In the genomic region with DNA sequence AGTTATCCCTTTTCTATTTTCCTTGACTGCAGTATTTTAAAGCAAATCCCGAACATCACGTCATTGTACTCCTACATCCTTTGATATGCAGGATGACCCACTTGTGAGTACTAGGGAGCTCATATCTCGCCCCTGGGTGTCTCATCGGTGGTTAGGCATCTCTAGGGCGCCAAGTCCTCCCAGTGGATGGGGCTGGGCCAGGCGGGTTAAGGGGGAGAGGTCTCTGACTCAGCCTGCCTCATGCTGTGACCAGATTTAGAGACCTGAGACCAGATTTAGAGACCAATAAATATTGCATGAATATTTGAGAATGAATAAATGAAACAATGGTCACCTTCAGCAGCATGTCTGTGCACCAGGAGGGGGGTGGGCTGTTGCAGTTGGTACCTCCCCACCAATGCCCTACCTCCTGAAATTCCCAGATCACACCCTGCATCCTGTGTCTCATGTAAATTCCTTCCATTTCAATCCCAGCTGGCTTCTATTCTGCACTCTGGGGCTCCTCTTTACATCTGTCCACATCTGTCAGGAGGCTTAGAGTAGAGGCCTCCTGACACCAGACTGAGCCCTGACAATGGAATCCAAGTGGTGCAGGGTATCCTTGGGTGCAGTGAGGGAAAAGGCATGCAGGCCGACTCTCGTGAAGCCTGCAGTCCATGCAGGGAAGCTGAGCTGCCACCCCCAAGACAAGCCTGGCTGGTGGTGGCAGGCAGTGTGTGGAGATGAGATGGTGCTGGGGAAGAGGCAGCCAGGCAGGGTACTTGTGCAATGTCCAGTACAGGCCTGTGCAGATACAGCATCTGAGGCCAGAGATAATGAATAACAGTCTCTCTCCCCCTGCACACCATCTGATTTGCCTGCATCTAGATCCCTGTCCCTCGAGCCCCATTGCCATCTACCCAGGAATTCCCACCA, we compare ENCODE assay signal across 2 cellular contexts.
TF ChIP-seq lines count a peak whose summit lies in the region.

No MANE protein-coding gene starts in this region.

TF ChIP-seq in SK-N-SH, 30 proteins besides CTCF, POLR2A, EP300 and RAD21 (continued from another document):
- TF ChIP-seq, protein P1, sequence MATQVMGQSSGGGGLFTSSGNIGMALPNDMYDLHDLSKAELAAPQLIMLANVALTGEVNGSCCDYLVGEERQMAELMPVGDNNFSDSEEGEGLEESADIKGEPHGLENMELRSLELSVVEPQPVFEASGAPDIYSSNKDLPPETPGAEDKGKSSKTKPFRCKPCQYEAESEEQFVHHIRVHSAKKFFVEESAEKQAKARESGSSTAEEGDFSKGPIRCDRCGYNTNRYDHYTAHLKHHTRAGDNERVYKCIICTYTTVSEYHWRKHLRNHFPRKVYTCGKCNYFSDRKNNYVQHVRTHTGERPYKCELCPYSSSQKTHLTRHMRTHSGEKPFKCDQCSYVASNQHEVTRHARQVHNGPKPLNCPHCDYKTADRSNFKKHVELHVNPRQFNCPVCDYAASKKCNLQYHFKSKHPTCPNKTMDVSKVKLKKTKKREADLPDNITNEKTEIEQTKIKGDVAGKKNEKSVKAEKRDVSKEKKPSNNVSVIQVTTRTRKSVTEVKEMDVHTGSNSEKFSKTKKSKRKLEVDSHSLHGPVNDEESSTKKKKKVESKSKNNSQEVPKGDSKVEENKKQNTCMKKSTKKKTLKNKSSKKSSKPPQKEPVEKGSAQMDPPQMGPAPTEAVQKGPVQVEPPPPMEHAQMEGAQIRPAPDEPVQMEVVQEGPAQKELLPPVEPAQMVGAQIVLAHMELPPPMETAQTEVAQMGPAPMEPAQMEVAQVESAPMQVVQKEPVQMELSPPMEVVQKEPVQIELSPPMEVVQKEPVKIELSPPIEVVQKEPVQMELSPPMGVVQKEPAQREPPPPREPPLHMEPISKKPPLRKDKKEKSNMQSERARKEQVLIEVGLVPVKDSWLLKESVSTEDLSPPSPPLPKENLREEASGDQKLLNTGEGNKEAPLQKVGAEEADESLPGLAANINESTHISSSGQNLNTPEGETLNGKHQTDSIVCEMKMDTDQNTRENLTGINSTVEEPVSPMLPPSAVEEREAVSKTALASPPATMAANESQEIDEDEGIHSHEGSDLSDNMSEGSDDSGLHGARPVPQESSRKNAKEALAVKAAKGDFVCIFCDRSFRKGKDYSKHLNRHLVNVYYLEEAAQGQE (IDR thresholded peaks at IDR 0.05; ENCODE audit: low read depth, low read length): no peak
- TF ChIP-seq NRF1 (IDR thresholded peaks at IDR 0.05; ENCODE audit: low read depth, low read length) (no peak), POLR2AphosphoS5 (IDR thresholded peaks at IDR 0.05; ENCODE audit: low read depth, low read length) (no peak), GATA2 (CRISPR knock-in tag; IDR thresholded peaks at IDR 0.05) (no peak), SMC3 (IDR thresholded peaks at IDR 0.05; ENCODE audit: low read depth, low read length) (no peak), TEAD4 (IDR thresholded peaks at IDR 0.05; ENCODE audit: borderline replicate concordance, insufficient read depth) (no peak), IRF3 (IDR thresholded peaks at IDR 0.05; ENCODE audit: low read depth, low read length) (no peak), ELF1 (IDR thresholded peaks at IDR 0.05) (no peak), TCF12 (IDR thresholded peaks at IDR 0.05) (no peak), SIN3A (IDR thresholded peaks at IDR 0.05; ENCODE audit: borderline replicate concordance, low read depth, low read length) (no peak), FOSL2 (IDR thresholded peaks at IDR 0.05; ENCODE audit: borderline replicate concordance, low read depth) (no peak)
- TF ChIP-seq, protein P2, sequence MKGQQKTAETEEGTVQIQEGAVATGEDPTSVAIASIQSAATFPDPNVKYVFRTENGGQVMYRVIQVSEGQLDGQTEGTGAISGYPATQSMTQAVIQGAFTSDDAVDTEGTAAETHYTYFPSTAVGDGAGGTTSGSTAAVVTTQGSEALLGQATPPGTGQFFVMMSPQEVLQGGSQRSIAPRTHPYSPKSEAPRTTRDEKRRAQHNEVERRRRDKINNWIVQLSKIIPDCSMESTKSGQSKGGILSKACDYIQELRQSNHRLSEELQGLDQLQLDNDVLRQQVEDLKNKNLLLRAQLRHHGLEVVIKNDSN (IDR thresholded peaks at IDR 0.05; ENCODE audit: borderline replicate concordance, low read depth): no peak
- TF ChIP-seq, protein P3, sequence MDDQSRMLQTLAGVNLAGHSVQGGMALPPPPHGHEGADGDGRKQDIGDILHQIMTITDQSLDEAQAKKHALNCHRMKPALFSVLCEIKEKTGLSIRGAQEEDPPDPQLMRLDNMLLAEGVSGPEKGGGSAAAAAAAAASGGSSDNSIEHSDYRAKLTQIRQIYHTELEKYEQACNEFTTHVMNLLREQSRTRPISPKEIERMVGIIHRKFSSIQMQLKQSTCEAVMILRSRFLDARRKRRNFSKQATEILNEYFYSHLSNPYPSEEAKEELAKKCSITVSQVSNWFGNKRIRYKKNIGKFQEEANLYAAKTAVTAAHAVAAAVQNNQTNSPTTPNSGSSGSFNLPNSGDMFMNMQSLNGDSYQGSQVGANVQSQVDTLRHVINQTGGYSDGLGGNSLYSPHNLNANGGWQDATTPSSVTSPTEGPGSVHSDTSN (IDR thresholded peaks at IDR 0.05): no peak
- TF ChIP-seq, protein P4, sequence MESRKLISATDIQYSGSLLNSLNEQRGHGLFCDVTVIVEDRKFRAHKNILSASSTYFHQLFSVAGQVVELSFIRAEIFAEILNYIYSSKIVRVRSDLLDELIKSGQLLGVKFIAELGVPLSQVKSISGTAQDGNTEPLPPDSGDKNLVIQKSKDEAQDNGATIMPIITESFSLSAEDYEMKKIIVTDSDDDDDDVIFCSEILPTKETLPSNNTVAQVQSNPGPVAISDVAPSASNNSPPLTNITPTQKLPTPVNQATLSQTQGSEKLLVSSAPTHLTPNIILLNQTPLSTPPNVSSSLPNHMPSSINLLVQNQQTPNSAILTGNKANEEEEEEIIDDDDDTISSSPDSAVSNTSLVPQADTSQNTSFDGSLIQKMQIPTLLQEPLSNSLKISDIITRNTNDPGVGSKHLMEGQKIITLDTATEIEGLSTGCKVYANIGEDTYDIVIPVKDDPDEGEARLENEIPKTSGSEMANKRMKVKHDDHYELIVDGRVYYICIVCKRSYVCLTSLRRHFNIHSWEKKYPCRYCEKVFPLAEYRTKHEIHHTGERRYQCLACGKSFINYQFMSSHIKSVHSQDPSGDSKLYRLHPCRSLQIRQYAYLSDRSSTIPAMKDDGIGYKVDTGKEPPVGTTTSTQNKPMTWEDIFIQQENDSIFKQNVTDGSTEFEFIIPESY (IDR thresholded peaks at IDR 0.05; ENCODE audit: borderline replicate concordance, low read depth): no peak

TF ChIP-seq in SK-N-SH treated with all-trans-retinoic acid at 6 μM for 48 hours, 23 proteins besides CTCF, POLR2A, EP300 and RAD21 (continued from another document):
- TF ChIP-seq CSRNP3 (CRISPR knock-in tag; IDR thresholded peaks at IDR 0.05): no peak
